In genomic region chr7:140989068-140989467, GRCh38 we compare ENCODE assay signal across 21 cellular contexts.
DNase-seq lines count a peak whose midpoint lies in the region; ATAC-seq lines count a peak whose summit lies in the region.
"Had no signal": no experiment of that assay in that cellular context is flagged by ENCODE, and none has a peak within 500 bp of the region (broad histone marks: within the 10 kb centered on the region; RNA-seq: fewer than 3 reads in every experiment).

No MANE protein-coding gene starts in this region.

- peak; percentile 15 for DNase-seq in ACHN
- DNase-seq in kidney glomerular epithelial cell (lab: John Stamatoyannopoulos, UW), result peak; percentile 34
- no peak for DNase-seq in pons (ENCODE audit: low spot score)
- no peak for DNase-seq in NK-92 (lab: John Stamatoyannopoulos, UW; ENCODE audit: unreplicated experiment)
- no peak for DNase-seq in AG20443 (ENCODE audit: low spot score)
- no peak for DNase-seq in NOMO-1 treated with dmso at 0.1 percent for 144 hours (lab: John Stamatoyannopoulos, UW; ENCODE audit: unreplicated experiment)
- DNase-seq: activated CD4-positive, alpha-beta T cell treated with anti-CD3 and anti-CD28 coated beads for 1 hour; activated CD8-positive, alpha-beta memory T cell treated with anti-CD3 and anti-CD28 coated beads, Interleukin-2, amount 10 ng/mL, durations not matched to agents 7 days and 5 days; CD4-positive, CD25-positive, alpha-beta regulatory T cell; dermis blood vessel endothelial cell; DND-41; foreskin keratinocyte; GOT3; left cardiac atrium; NCI-H774; Peyer's patch; SK-N-SH; stimulated activated naive CD8-positive, alpha-beta T cell treated with anti-CD3 and anti-CD28 coated beads, Interleukin-15, Interleukin-2, amounts not matched to agents 100 U/mL and 50 U/mL, for 24 hours; trophoblast cell had no signal

- in situ Hi-C loops in ACHN (cut with HindIII; ENCODE audit: low pct_ligation_motif_present, low pct_unique_long_range_greater_than_20kb, low sequenced_read_pairs), result no loop called here

- ATAC-seq in GM18909 (IDR thresholded peaks at IDR 0.05; ENCODE audit: poor library complexity, unreplicated experiment) (peak; percentile 93), HG03097 (IDR thresholded peaks at IDR 0.05; ENCODE audit: low FRiP score, unreplicated experiment) (peak; percentile 87)
- ATAC-seq: activated CD8-positive, alpha-beta memory T cell treated with anti-CD3 and anti-CD28 coated beads, Interleukin-2, amount 10 ng/mL, durations not matched to agents 7 days and 5 days; foreskin keratinocyte; left cardiac atrium; stimulated activated naive CD8-positive, alpha-beta T cell treated with anti-CD3 and anti-CD28 coated beads, Interleukin-15, Interleukin-2, amounts not matched to agents 100 U/mL and 50 U/mL, for 24 hours had no signal

Comparison
In these comparisons a context has a peak if more than half of its experiments do, and no peak if none do; other contexts are left out.
1. DNase-seq: peak in ACHN (single experiment) and kidney glomerular epithelial cell (single experiment); none in pons (single experiment), NK-92 (single experiment), AG20443 (single experiment) and NOMO-1 treated with dmso at 0.1 percent for 144 hours (single experiment).